19 cellular contexts compared by ENCODE assay signal in the genomic region with DNA sequence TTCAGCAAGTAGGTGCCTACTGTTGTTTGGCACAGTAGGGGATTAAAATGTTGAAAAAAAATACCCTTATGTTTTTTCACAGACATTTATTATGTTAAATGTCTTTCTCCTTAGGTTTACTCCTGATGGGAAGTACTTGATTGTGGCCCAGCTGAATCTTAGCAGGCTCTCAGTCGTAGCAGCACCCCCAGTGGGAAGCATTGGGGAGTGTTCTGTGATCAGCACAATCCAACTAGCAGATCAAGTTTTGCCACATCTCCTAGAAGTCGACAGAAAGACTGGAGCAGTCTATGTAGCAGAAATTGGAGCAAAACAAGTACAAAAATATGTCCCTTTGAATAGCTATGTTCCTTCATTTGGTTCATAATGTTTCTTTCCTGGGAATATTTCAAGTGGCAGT. TPM values are rescaled to one million over a fixed set of nuclear protein-coding genes. Genes with fewer than 3 reads are reported as not detected.
A peak's percentile ranks its signal among the peaks of the same experiment; 100 is the strongest.
DNase-seq lines count a peak whose midpoint lies in the region; ATAC-seq, FAIRE-seq and TF ChIP-seq lines count a peak whose summit lies in the region.
"Had no signal": no experiment of that assay in that cellular context is flagged by ENCODE, and none has a peak within 500 bp of the region (broad histone marks: within the 10 kb centered on the region; RNA-seq: fewer than 3 reads in every experiment).

No MANE protein-coding gene starts in this region.

- H3K36me3 ChIP-seq in small intestine (ENCODE audit: control insufficient read depth in 2 of 2, insufficient read depth in 2 of 2, low read length in 2 of 2): no peaks in the 10 kb centered on the region
- H3K36me3 ChIP-seq: suprapubic skin had no signal

- H3K9me3 ChIP-seq in small intestine (ENCODE audit: control insufficient read depth, low read depth): no peaks in the 10 kb centered on the region
- H3K9me3 ChIP-seq: A549, suprapubic skin had no signal

- no peak overlapping the region for H3K27ac Mint-ChIP-seq in T-helper 2 cell treated with Interferon-gamma antibody and Interleukin-4, amounts not matched to agents 5 μg/mL and 100 μg/mL, for 36 hours
- H3K27ac Mint-ChIP-seq: activated CD4-positive, alpha-beta memory T cell treated with anti-CD3 and anti-CD28 coated beads for 36 hours; activated naive CD4-positive, alpha-beta T cell treated with anti-CD3 and anti-CD28 coated beads, Interleukin-2, amount 50 U/mL, for 24 hours; T-helper 1 cell treated with Interleukin-12 subunit alpha and Interleukin-12 subunit beta and Interleukin-4 antibody, amounts not matched to agents 30 μg/mL and 1 μg/mL, for 36 hours had no signal

- H3K27ac ChIP-seq in small intestine (ENCODE audit: low read depth in 1 of 2, low read length in 1 of 2): no peak overlapping the region
- H3K27ac ChIP-seq: A549, suprapubic skin had no signal

- H3K4me3 Mint-ChIP-seq in T-helper 2 cell treated with Interferon-gamma antibody and Interleukin-4, amounts not matched to agents 5 μg/mL and 100 μg/mL, for 36 hours: no peak overlapping the region
- H3K4me3 Mint-ChIP-seq: activated CD4-positive, alpha-beta memory T cell treated with anti-CD3 and anti-CD28 coated beads for 36 hours; activated naive CD4-positive, alpha-beta T cell treated with anti-CD3 and anti-CD28 coated beads, Interleukin-2, amount 50 U/mL, for 24 hours; T-helper 1 cell treated with Interleukin-12 subunit alpha and Interleukin-12 subunit beta and Interleukin-4 antibody, amounts not matched to agents 30 μg/mL and 1 μg/mL, for 36 hours had no signal

- no peak for ATAC-seq in GM21619 (IDR thresholded peaks at IDR 0.05; ENCODE audit: unreplicated experiment)
- ATAC-seq: A549 had no signal

- WGBS in small intestine, 3 donors: 20 to 39% (median 33%) methylated on average over 2 of the region's 2 CpGs

- no peaks in the 10 kb centered on the region for H3K9me3 Mint-ChIP-seq in T-helper 2 cell treated with Interferon-gamma antibody and Interleukin-4, amounts not matched to agents 5 μg/mL and 100 μg/mL, for 36 hours
- H3K9me3 Mint-ChIP-seq: activated CD4-positive, alpha-beta memory T cell treated with anti-CD3 and anti-CD28 coated beads for 36 hours; activated naive CD4-positive, alpha-beta T cell treated with anti-CD3 and anti-CD28 coated beads, Interleukin-2, amount 50 U/mL, for 24 hours; T-helper 1 cell treated with Interleukin-12 subunit alpha and Interleukin-12 subunit beta and Interleukin-4 antibody, amounts not matched to agents 30 μg/mL and 1 μg/mL, for 36 hours had no signal

- no peak for FAIRE-seq in small intestine (lab: Jason Lieb, UNC)
- FAIRE-seq: A549 had no signal

- H3K4me3 ChIP-seq in fibroblast of villous mesenchyme (ENCODE audit: low read depth, low read length): no peak overlapping the region
- no peak overlapping the region for H3K4me3 ChIP-seq in small intestine (ENCODE audit: low read depth in 1 of 2, low read length in 2 of 2)
- H3K4me3 ChIP-seq: A549, suprapubic skin had no signal

- H3K4me1 Mint-ChIP-seq in T-helper 2 cell treated with Interferon-gamma antibody and Interleukin-4, amounts not matched to agents 5 μg/mL and 100 μg/mL, for 36 hours (ENCODE audit: low read depth): peaks cover 5% of the 10 kb centered on the region

- H3K4me1 ChIP-seq in small intestine (ENCODE audit: control insufficient read depth in 2 of 2, insufficient read depth in 1 of 2, low read depth in 1 of 2, low read length in 1 of 2): no peaks in the 10 kb centered on the region
- H3K4me1 ChIP-seq: A549 had no signal

- peak; percentile 43 for DNase-seq in NCI-H2107 treated with DMSO at 0.1 percent for 48 hours (lab: John Stamatoyannopoulos, UW; ENCODE audit: unreplicated experiment)
- no peak for DNase-seq in NCI-H2107 (lab: John Stamatoyannopoulos, UW)
- peak; percentile 25 for DNase-seq in RKO (ENCODE audit: low spot score)
- no peak for DNase-seq in fibroblast of villous mesenchyme (ENCODE audit: low read depth)
- peak; percentile 13 for DNase-seq in small intestine
- DNase-seq in activated CD8-positive, alpha-beta memory T cell treated with anti-CD3 and anti-CD28 coated beads, Interleukin-2, amount 50 U/mL, for 48 hours: no peak
- no peak for DNase-seq in T-helper 2 cell treated with Interferon-gamma antibody and Interleukin-4, amounts not matched to agents 5 μg/mL and 100 μg/mL, for 36 hours (ENCODE audit: low spot score)
- DNase-seq: activated CD4-positive, alpha-beta memory T cell treated with anti-CD3 and anti-CD28 coated beads for 36 hours; glutamatergic neuron; mesenchymal stem cell; NCI-H1092 treated with DMSO at 0.1 percent for 48 hours; NK-92 treated with Interleukin-12 subunit alpha and Interleukin-12 subunit beta, amount 100 ng/mL, for 24 hours had no signal

- TF ChIP-seq CTCF in fibroblast of villous mesenchyme (IDR thresholded peaks at IDR 0.05; ENCODE audit: insufficient read depth, low read depth, low read length): peak; percentile 10

- H3K27me3 Mint-ChIP-seq in T-helper 2 cell treated with Interferon-gamma antibody and Interleukin-4, amounts not matched to agents 5 μg/mL and 100 μg/mL, for 36 hours (ENCODE audit: low read depth): no peaks in the 10 kb centered on the region
- H3K27me3 Mint-ChIP-seq: activated CD4-positive, alpha-beta memory T cell treated with anti-CD3 and anti-CD28 coated beads for 36 hours; activated naive CD4-positive, alpha-beta T cell treated with anti-CD3 and anti-CD28 coated beads, Interleukin-2, amount 50 U/mL, for 24 hours had no signal

- no peaks in the 10 kb centered on the region for H3K27me3 ChIP-seq in small intestine (ENCODE audit: control insufficient read depth in 2 of 2, insufficient read depth in 2 of 2, low read length in 2 of 2)
- H3K27me3 ChIP-seq: suprapubic skin had no signal

- peaks cover 19% of the 10 kb centered on the region for H3K36me3 Mint-ChIP-seq in T-helper 2 cell treated with Interferon-gamma antibody and Interleukin-4, amounts not matched to agents 5 μg/mL and 100 μg/mL, for 36 hours (ENCODE audit: low read depth)

RNA-seq across cellular contexts. Expression of gene NHLRC3, which starts 9.3 kb away (rescaled TPM):
- total RNA-seq in fibroblast of villous mesenchyme: 17.7 and 19.9 TPM in 2 replicates
- polyA plus RNA-seq in small intestine: 1 to 10 TPM; 2.4 to 7.2 (median 5.4) TPM

RNA-seq across cellular contexts. Expression of gene PROSER1, which starts 9.7 kb away (rescaled TPM):
- total RNA-seq in fibroblast of villous mesenchyme: 12.5 and 13.5 TPM in 2 replicates
- 10 to 100 TPM in 2 of 3 donors, 1 to 10 TPM in 1; 7.6 to 16.1 (median 13.8) TPM for polyA plus RNA-seq in small intestine

RNA-seq across cellular contexts. Expression of gene STOML3, which starts 56.9 kb away (rescaled TPM):
- not detected in 2 replicates for total RNA-seq in fibroblast of villous mesenchyme
- polyA plus RNA-seq in small intestine: not detected
- total RNA-seq: activated CD4-positive, alpha-beta memory T cell treated with anti-CD3 and anti-CD28 coated beads for 36 hours; G401; posterior vena cava; suprapubic skin had no signal
- polyA plus RNA-seq: A549 had no signal

Comparison
In these comparisons a context has a peak if more than half of its experiments do, and no peak if none do; other contexts are left out.
1. DNase-seq: peak in NCI-H2107 treated with DMSO at 0.1 percent for 48 hours (single experiment), RKO (single experiment) and small intestine (single experiment); none in NCI-H2107 (single experiment), fibroblast of villous mesenchyme (single experiment), activated CD8-positive, alpha-beta memory T cell treated with anti-CD3 and anti-CD28 coated beads, Interleukin-2, amount 50 U/mL, for 48 hours (single experiment) and T-helper 2 cell treated with Interferon-gamma antibody and Interleukin-4, amounts not matched to agents 5 μg/mL and 100 μg/mL, for 36 hours (single experiment).